15 cellular contexts compared by ENCODE assay signal in genomic region chr15:75822685-75823278, GRCh38. TPM values are rescaled to one million over a fixed set of nuclear protein-coding genes. Genes with fewer than 3 reads are reported as not detected.
DNase-seq lines count a peak whose midpoint lies in the region; ATAC-seq and TF ChIP-seq lines count a peak whose summit lies in the region.
"Had no signal": no experiment of that assay in that cellular context is flagged by ENCODE, and none has a peak within 500 bp of the region (broad histone marks: within the 10 kb centered on the region; RNA-seq: fewer than 3 reads in every experiment).

No MANE protein-coding gene starts in this region.

- no peaks in the 10 kb centered on the region for H3K9me3 ChIP-seq in body of pancreas

- H3K4me3 ChIP-seq in GM23338 (no peak overlapping the region), body of pancreas (no peak overlapping the region)

- H3K27ac Mint-ChIP-seq in GM23338 (no peak overlapping the region), progenitor cell of endocrine pancreas (peak overlapping the region; percentile 34)
- H3K27ac Mint-ChIP-seq: B cell had no signal

- TF ChIP-seq CTCF in GM23338 (conservative IDR thresholded peaks at IDR 0.05; ENCODE audit: low read depth in 2 of 2) (no peak), body of pancreas (IDR thresholded peaks at IDR 0.05) (no peak), progenitor cell of endocrine pancreas (IDR thresholded peaks at IDR 0.05; ENCODE audit: unreplicated experiment) (no peak)

- intact Hi-C loops in body of pancreas (cut with DNase I), result no loop called here
- intact Hi-C loops in left colon (cut with DNase I, micrococcal nuclease), result no loop called here

- 44 to 51% methylated on average over 5 of the region's 5 CpGs for WGBS in body of pancreas, 2 donors

- H3K4me1 Mint-ChIP-seq in GM23338 (peaks cover 15% of the 10 kb centered on the region), progenitor cell of endocrine pancreas (ENCODE audit: low read depth) (peaks cover 20% of the 10 kb centered on the region)
- H3K4me1 Mint-ChIP-seq: B cell; CD4-positive, alpha-beta memory T cell had no signal

- H3K9me3 Mint-ChIP-seq in GM23338 (no peaks in the 10 kb centered on the region), progenitor cell of endocrine pancreas (ENCODE audit: low read depth) (no peaks in the 10 kb centered on the region)
- H3K9me3 Mint-ChIP-seq: CD4-positive, alpha-beta memory T cell had no signal

- ATAC-seq in GM23338 (peak; percentile 8; the same call in 1 of the 3 replicates), body of pancreas (peak; percentile 53), left colon (no peak), HG02973 (IDR thresholded peaks at IDR 0.05; ENCODE audit: unreplicated experiment) (no peak)
- ATAC-seq: HepG2 had no signal

- no peaks in the 10 kb centered on the region for H3K9me2 ChIP-seq in GM23338 (ENCODE audit: insufficient read depth)

- no peak overlapping the region for H2AFZ ChIP-seq in GM23338

- H3K4me1 ChIP-seq in GM23338 (ENCODE audit: insufficient read depth), result peaks cover 15% of the 10 kb centered on the region; the same call in 1 of the 2 replicates
- H3K4me1 ChIP-seq in body of pancreas, result no peaks in the 10 kb centered on the region

- DNase-seq in GM23338 (ENCODE audit: low spot score) (no peak), body of pancreas (peak in 3 of 4 donors; percentile 21 to 37 (median 33)), kidney tubule cell (ENCODE audit: low spot score) (peak; percentile 73), progenitor cell of endocrine pancreas (ENCODE audit: low spot score, unreplicated experiment) (no peak), left colon (no peak), NCI-H774 (lab: John Stamatoyannopoulos, UW) (no peak), SIG-M5 treated with dmso at 0.1 percent for 504 hours (lab: John Stamatoyannopoulos, UW; ENCODE audit: unreplicated experiment) (no peak)
- DNase-seq: C1 segment of cervical spinal cord; CD4-positive, alpha-beta memory T cell; DND-41; GDM1; H7 had no signal

- H3K36me3 ChIP-seq in GM23338 (ENCODE audit: insufficient read depth) (no peaks in the 10 kb centered on the region), body of pancreas (replicated peaks in 1 of 2; ENCODE audit: insufficient read depth in 1 of 2, low read depth in 2 of 2) (no peaks in the 10 kb centered on the region)

- H3K36me3 Mint-ChIP-seq in GM23338 (ENCODE audit: low read depth) (no peaks in the 10 kb centered on the region), progenitor cell of endocrine pancreas (ENCODE audit: insufficient read depth) (no peaks in the 10 kb centered on the region)
- H3K36me3 Mint-ChIP-seq: CD4-positive, alpha-beta memory T cell had no signal

- no peak overlapping the region for H3K4me3 Mint-ChIP-seq in GM23338
- no peak overlapping the region for H3K4me3 Mint-ChIP-seq in progenitor cell of endocrine pancreas (ENCODE audit: low read depth)
- H3K4me3 Mint-ChIP-seq: B cell; CD4-positive, alpha-beta memory T cell had no signal

- H3K4me2 ChIP-seq in GM23338, result no peak overlapping the region

- H3K27me3 Mint-ChIP-seq in GM23338 (ENCODE audit: insufficient read depth, low read depth, poor library complexity), result peaks cover 3% of the 10 kb centered on the region
- no peaks in the 10 kb centered on the region for H3K27me3 Mint-ChIP-seq in progenitor cell of endocrine pancreas

- H3F3A ChIP-seq in GM23338 (replicated peaks; ENCODE audit: low read depth), result no peaks in the 10 kb centered on the region

- TF ChIP-seq POLR2A in body of pancreas (IDR thresholded peaks at IDR 0.05), result no peak

- H3K79me2 ChIP-seq in GM23338 (replicated peaks; ENCODE audit: insufficient read depth), result no peaks in the 10 kb centered on the region

- H3K27me3 ChIP-seq in GM23338 (ENCODE audit: insufficient read depth) (no peaks in the 10 kb centered on the region), body of pancreas (no peaks in the 10 kb centered on the region)

- H4K20me1 ChIP-seq in GM23338 (replicated peaks; ENCODE audit: insufficient read depth), result no peaks in the 10 kb centered on the region

- H3K27ac ChIP-seq in GM23338 (ENCODE audit: low read depth) (no peak overlapping the region), body of pancreas (no peak overlapping the region)

TF ChIP-seq in GM23338, 12 proteins besides CTCF, POLR2A, EP300 and RAD21 (continues in another document):
- no peak for TF ChIP-seq STAT1 (IDR thresholded peaks at IDR 0.05; ENCODE audit: unreplicated experiment)
- TF ChIP-seq, protein P1, sequence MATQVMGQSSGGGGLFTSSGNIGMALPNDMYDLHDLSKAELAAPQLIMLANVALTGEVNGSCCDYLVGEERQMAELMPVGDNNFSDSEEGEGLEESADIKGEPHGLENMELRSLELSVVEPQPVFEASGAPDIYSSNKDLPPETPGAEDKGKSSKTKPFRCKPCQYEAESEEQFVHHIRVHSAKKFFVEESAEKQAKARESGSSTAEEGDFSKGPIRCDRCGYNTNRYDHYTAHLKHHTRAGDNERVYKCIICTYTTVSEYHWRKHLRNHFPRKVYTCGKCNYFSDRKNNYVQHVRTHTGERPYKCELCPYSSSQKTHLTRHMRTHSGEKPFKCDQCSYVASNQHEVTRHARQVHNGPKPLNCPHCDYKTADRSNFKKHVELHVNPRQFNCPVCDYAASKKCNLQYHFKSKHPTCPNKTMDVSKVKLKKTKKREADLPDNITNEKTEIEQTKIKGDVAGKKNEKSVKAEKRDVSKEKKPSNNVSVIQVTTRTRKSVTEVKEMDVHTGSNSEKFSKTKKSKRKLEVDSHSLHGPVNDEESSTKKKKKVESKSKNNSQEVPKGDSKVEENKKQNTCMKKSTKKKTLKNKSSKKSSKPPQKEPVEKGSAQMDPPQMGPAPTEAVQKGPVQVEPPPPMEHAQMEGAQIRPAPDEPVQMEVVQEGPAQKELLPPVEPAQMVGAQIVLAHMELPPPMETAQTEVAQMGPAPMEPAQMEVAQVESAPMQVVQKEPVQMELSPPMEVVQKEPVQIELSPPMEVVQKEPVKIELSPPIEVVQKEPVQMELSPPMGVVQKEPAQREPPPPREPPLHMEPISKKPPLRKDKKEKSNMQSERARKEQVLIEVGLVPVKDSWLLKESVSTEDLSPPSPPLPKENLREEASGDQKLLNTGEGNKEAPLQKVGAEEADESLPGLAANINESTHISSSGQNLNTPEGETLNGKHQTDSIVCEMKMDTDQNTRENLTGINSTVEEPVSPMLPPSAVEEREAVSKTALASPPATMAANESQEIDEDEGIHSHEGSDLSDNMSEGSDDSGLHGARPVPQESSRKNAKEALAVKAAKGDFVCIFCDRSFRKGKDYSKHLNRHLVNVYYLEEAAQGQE (IDR thresholded peaks at IDR 0.05; ENCODE audit: unreplicated experiment), result no peak
- no peak for TF ChIP-seq NANOG (IDR thresholded peaks at IDR 0.05; ENCODE audit: borderline replicate concordance)
- TF ChIP-seq JUNB (IDR thresholded peaks at IDR 0.05; ENCODE audit: unreplicated experiment), result no peak
- no peak for TF ChIP-seq EZH2phosphoT487 (IDR thresholded peaks at IDR 0.05; ENCODE audit: unreplicated experiment)

RNA-seq across cellular contexts. Expression of gene UBE2Q2, which starts 20.5 kb away (rescaled TPM):
- total RNA-seq in GM23338 (2014; rRNA removed; shearing (Covaris generic)), result 29.3 and 37.6 TPM in 2 replicates
- 14.9 and 23.7 TPM in 2 replicates for polyA plus RNA-seq in GM23338 (2016; fragmentation: Nextera tagmentation; extraction: Ambion mirVana)
- total RNA-seq in body of pancreas, result 10 to 100 TPM; 15.2 to 15.8 TPM
- total RNA-seq in progenitor cell of endocrine pancreas, result 40.9 and 41.2 TPM in 2 replicates
- 10 to 100 TPM; 16.0 to 19.4 TPM for total RNA-seq in left colon

Comparison
In these comparisons a context has a peak if more than half of its experiments do, and no peak if none do; other contexts are left out.
1. ATAC-seq: peak in GM23338 (single experiment) and body of pancreas (single experiment); none in left colon (single experiment) and HG02973 (single experiment).
2. DNase-seq: peak in body of pancreas (3 of 4) and kidney tubule cell (single experiment); none in GM23338 (single experiment), progenitor cell of endocrine pancreas (single experiment), left colon (0 of 2), NCI-H774 (single experiment) and SIG-M5 treated with dmso at 0.1 percent for 504 hours (single experiment).